Comparison of ENCODE assay signal across 1 cellular context in the genomic region with DNA sequence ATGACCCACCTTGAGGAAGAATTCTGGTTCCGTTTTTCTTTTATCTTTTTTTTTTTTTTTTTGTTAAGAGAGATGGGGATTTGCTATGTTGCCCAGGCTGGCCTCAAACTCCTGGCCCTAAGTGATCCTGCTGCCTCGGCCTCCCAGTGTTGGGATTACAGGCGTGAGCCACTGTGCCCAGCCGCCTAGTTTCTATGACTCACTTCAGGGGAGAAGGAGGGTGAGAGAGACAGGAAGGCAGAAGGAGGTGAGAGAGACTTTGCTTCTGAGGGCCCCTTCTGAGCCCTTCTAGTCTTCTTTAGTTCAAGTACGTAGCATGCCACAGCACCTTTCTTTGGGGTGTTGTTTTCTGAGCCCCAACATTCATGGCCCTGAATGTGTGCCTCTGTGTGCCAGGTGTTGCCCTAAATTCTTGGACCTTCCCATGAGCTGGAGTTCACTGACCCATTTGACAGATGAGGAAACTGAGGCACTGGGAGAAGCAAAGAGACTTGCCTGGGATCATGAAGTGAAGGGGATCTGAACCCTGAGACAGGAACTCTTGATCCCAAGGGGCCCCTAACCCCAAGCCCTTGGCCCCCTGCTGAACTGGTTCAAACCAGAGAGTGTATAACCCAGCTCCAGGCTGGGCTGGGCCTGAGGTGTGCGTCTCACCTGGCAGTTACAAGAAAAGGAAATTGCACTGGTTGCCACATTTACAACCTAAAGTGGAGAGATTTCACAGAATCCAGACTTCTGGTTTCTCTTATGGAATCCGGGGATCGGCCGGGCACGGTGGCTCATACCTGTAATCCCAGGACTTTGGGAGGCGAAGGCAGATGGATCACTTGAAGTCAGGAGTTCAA.
TF ChIP-seq lines count a peak whose summit lies in the region.

No MANE protein-coding gene starts in this region.

TF ChIP-seq in IMR-90, 13 proteins besides CTCF, POLR2A, EP300 and RAD21:
- no peak for TF ChIP-seq NFE2L2 (IDR thresholded peaks at IDR 0.05; ENCODE audit: low read depth, low read length)
- TF ChIP-seq, protein P1, sequence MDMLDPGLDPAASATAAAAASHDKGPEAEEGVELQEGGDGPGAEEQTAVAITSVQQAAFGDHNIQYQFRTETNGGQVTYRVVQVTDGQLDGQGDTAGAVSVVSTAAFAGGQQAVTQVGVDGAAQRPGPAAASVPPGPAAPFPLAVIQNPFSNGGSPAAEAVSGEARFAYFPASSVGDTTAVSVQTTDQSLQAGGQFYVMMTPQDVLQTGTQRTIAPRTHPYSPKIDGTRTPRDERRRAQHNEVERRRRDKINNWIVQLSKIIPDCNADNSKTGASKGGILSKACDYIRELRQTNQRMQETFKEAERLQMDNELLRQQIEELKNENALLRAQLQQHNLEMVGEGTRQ (IDR thresholded peaks at IDR 0.05; ENCODE audit: low read depth, low read length) = no peak
- TF ChIP-seq CHD1 (IDR thresholded peaks at IDR 0.05; ENCODE audit: low read depth, low read length) = no peak
- no peak for TF ChIP-seq MXI1 (IDR thresholded peaks at IDR 0.05; ENCODE audit: borderline replicate concordance, low read depth, low read length)
- TF ChIP-seq RFX5 (IDR thresholded peaks at IDR 0.05; ENCODE audit: low read depth, low read length) = no peak
- TF ChIP-seq BHLHE40 (IDR thresholded peaks at IDR 0.05; ENCODE audit: low read depth, low read length) = no peak
- TF ChIP-seq SMC3 (IDR thresholded peaks at IDR 0.05; ENCODE audit: low read depth, low read length) = no peak
